Comparison of ENCODE assay signal across 21 cellular contexts in the genomic region with DNA sequence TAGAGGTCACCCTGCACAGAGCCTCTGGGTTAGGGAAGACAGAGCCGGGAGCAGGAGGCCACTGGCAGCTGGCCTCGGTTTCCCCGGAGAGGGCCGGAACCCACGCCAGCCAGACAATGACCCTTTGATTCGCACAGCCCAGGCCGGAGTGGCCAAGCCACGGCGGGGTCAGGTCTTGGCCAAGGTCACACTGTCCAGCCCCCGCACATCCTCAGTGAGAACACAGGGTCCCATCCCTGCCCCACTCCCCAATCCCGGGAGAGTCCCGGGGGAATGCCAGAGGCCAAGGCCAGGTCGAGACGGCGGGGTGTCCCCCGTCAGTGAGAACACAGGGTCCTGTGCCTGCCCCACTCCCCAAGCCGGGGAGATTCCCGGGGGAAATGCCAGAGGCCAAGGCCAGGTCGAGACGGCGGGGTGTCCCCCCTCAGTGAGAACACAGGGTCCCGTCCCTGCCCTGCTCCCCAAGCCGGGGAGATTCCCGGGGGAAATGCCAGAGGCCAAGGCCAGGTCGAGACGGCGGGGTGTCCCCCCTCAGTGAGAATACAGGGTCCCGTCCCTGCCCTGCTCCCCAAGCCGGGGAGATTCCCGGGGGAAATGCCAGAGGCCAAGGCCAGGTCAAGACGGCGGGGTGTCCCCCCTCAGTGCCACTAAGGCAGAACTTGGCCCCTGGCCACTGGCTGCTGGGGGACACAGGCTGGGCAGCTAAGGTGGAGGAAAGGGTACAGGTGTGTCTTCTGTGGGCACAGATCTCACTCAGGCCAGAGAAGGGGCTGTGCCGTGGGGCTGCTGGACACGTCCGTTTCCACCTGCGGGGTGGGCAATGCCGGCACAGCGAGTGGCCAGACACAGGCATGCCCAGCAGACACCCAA. TPM values are rescaled to one million over a fixed set of nuclear protein-coding genes. Genes with fewer than 3 reads are reported as not detected.
DNase-seq lines count a peak whose midpoint lies in the region; ATAC-seq, FAIRE-seq and TF ChIP-seq lines count a peak whose summit lies in the region.
"Had no signal": no experiment of that assay in that cellular context is flagged by ENCODE, and none has a peak within 500 bp of the region (broad histone marks: within the 10 kb centered on the region; RNA-seq: fewer than 3 reads in every experiment).

No MANE protein-coding gene starts in this region.

- BruUV-seq in GM12878 (replicated peaks; lab: Mats Ljungman, UMichigan) = no TSS peak

- no peak overlapping the region for H3K4me2 ChIP-seq in GM12878 (ENCODE audit: control insufficient read depth, insufficient read depth)
- H3K4me2 ChIP-seq in osteoblast (ENCODE audit: insufficient read depth, low read length) = no peak overlapping the region

- H3K4me3 ChIP-seq in GM12878 (no peak overlapping the region), right atrium auricular region (no peak overlapping the region), osteoblast (ENCODE audit: insufficient read depth, low read length) (no peak overlapping the region), small intestine (ENCODE audit: low read depth in 1 of 2, low read length in 2 of 2) (no peak overlapping the region)
- no peak overlapping the region for H3K4me3 ChIP-seq in effector memory CD4-positive, alpha-beta T cell (ENCODE audit: insufficient read depth, low read depth, low read length, poor library complexity, severe bottlenecking)
- H3K4me3 ChIP-seq: lower lobe of right lung had no signal

- no peak for TF ChIP-seq CTCF in GM12878 (IDR thresholded peaks at IDR 0.05 in 2 of 3, conservative IDR thresholded peaks at IDR 0.05 in 1 of 3; ENCODE audit: control insufficient read depth in 2 of 3, extremely low read depth in 1 of 3, insufficient read depth in 1 of 3, low read depth in 3 of 3, low read length in 3 of 3)
- no peak for TF ChIP-seq CTCF in right atrium auricular region (IDR thresholded peaks at IDR 0.05)
- TF ChIP-seq CTCF in osteoblast (IDR thresholded peaks at IDR 0.05; ENCODE audit: extremely low read depth, low read depth, low read length) = no peak

- no peak overlapping the region for H2AFZ ChIP-seq in GM12878 (ENCODE audit: control insufficient read depth, low read depth, low read length)
- H2AFZ ChIP-seq in osteoblast (ENCODE audit: low read length) = no peak overlapping the region

- H3K4me1 ChIP-seq in GM12878 (ENCODE audit: control insufficient read depth, insufficient read depth, low read length) (peaks cover 22% of the 10 kb centered on the region), right atrium auricular region (peaks cover 0 to 53% of the 10 kb centered on the region in 2 donors), osteoblast (ENCODE audit: insufficient read depth, low read length) (peaks cover 11% of the 10 kb centered on the region), small intestine (ENCODE audit: control insufficient read depth in 2 of 2, insufficient read depth in 1 of 2, low read depth in 1 of 2, low read length in 1 of 2) (peaks cover 0 to 3% of the 10 kb centered on the region in 2 donors)
- H3K4me1 ChIP-seq in effector memory CD4-positive, alpha-beta T cell (ENCODE audit: control insufficient read depth, insufficient read depth, low read length, poor library complexity, severe bottlenecking) = peaks cover 4% of the 10 kb centered on the region

- POLR2A ChIA-PET in GM12878 (lab: Charles Lee) = interaction anchor here (0.5 kb wide), 1 partner anchor 209 kb away, joined by 3 read pairs; no protein-coding TSS in a partner anchor

- no peak; a peak in 1 of 4 replicates for TF ChIP-seq EP300 in GM12878 (IDR thresholded peaks at IDR 0.05; ENCODE audit: borderline replicate concordance in 1 of 2, control insufficient read depth in 1 of 2, low read depth in 2 of 2, low read length in 2 of 2)

- intact Hi-C loops in GM12878 (cut with micrococcal nuclease; ENCODE audit: unreplicated experiment) = no loop called here

- H4K20me1 ChIP-seq in GM12878 (ENCODE audit: control insufficient read depth, insufficient read depth) = no peaks in the 10 kb centered on the region; the same call in 1 of the 2 replicates
- peaks cover 12% of the 10 kb centered on the region for H4K20me1 ChIP-seq in osteoblast (ENCODE audit: insufficient read depth, low read length)

- ATAC-seq in GM12878 (peak; percentile 51), HG03460 (IDR thresholded peaks at IDR 0.05; ENCODE audit: unreplicated experiment) (no peak)
- ATAC-seq: activated naive CD8-positive, alpha-beta T cell treated with anti-CD3 and anti-CD28 coated beads, Interleukin-2, amount 50 U/mL, for 24 hours; lower lobe of right lung had no signal

- H3K36me3 ChIP-seq in GM12878 (ENCODE audit: control insufficient read depth in 2 of 2, insufficient read depth in 2 of 2, low read length in 1 of 2) (no peaks in the 10 kb centered on the region), right atrium auricular region (peaks cover 5% of the 10 kb centered on the region), osteoblast (ENCODE audit: insufficient read depth, low read length) (no peaks in the 10 kb centered on the region), small intestine (ENCODE audit: control insufficient read depth in 2 of 2, insufficient read depth in 2 of 2, low read length in 2 of 2) (no peaks in the 10 kb centered on the region)
- no peaks in the 10 kb centered on the region for H3K36me3 ChIP-seq in effector memory CD4-positive, alpha-beta T cell (ENCODE audit: control insufficient read depth, insufficient read depth, low read length)
- H3K36me3 ChIP-seq: lower lobe of right lung had no signal

- no peaks in the 10 kb centered on the region for H3K9me3 ChIP-seq in GM12878 (replicated peaks; ENCODE audit: control insufficient read depth, insufficient read depth, low read length)
- no peaks in the 10 kb centered on the region for H3K9me3 ChIP-seq in right atrium auricular region
- no peaks in the 10 kb centered on the region for H3K9me3 ChIP-seq in osteoblast (ENCODE audit: low read depth, low read length)
- H3K9me3 ChIP-seq in small intestine (ENCODE audit: control insufficient read depth, low read depth) = no peaks in the 10 kb centered on the region
- H3K9me3 ChIP-seq in effector memory CD4-positive, alpha-beta T cell (ENCODE audit: control insufficient read depth, low read length) = no peaks in the 10 kb centered on the region
- H3K9me3 ChIP-seq: lower lobe of right lung had no signal

- RAD21 ChIA-PET in GM12878 (lab: Charles Lee; ENCODE audit: unreplicated experiment) = interaction anchor here (0.6 to 1.3 kb wide), 2 partner anchors 9 to 60 kb away, joined by 3 read pairs; no protein-coding TSS in a partner anchor

- no peak overlapping the region for H3K27ac ChIP-seq in GM12878 (ENCODE audit: control insufficient read depth, insufficient read depth)
- H3K27ac ChIP-seq in right atrium auricular region = peak overlapping the region; percentile 91 to 100
- H3K27ac ChIP-seq in osteoblast (ENCODE audit: low read depth, low read length) = no peak overlapping the region
- no peak overlapping the region for H3K27ac ChIP-seq in small intestine (ENCODE audit: low read depth in 1 of 2, low read length in 1 of 2)
- no peak overlapping the region for H3K27ac ChIP-seq in effector memory CD4-positive, alpha-beta T cell (ENCODE audit: insufficient read depth, low read length, poor library complexity, severe bottlenecking)
- H3K27ac ChIP-seq: lower lobe of right lung had no signal

- no peak for FAIRE-seq in GM12878 (lab: Jason Lieb, UNC)
- FAIRE-seq in RCC 7860 (lab: Jason Lieb, UNC) = no peak
- no peak for FAIRE-seq in small intestine (lab: Jason Lieb, UNC)
- FAIRE-seq: bronchial epithelial cell, GM18507 had no signal

- in situ Hi-C loops in GM12878 (cut with MboI) = no loop called here

- SMC1A ChIA-PET in GM12878 (lab: Charles Lee; ENCODE audit: uncharacterized antibody, unreplicated experiment) = interaction anchor here (0.8 kb wide), 1 partner anchor 11 kb away, joined by 3 read pairs; a partner anchor contains a TSS

- no peaks in the 10 kb centered on the region for H3K27me3 ChIP-seq in GM12878 (replicated peaks in 1 of 2; ENCODE audit: control insufficient read depth in 2 of 2, insufficient read depth in 2 of 2, low read length in 1 of 2)
- H3K27me3 ChIP-seq in right atrium auricular region = no peaks in the 10 kb centered on the region
- H3K27me3 ChIP-seq in osteoblast (ENCODE audit: insufficient read depth, low read length) = no peaks in the 10 kb centered on the region
- peaks cover 0 to 9% of the 10 kb centered on the region in 2 donors for H3K27me3 ChIP-seq in small intestine (ENCODE audit: control insufficient read depth in 2 of 2, insufficient read depth in 2 of 2, low read length in 2 of 2)
- peaks cover 12% of the 10 kb centered on the region for H3K27me3 ChIP-seq in effector memory CD4-positive, alpha-beta T cell (replicated peaks; ENCODE audit: control insufficient read depth, insufficient read depth, low read length, poor library complexity, severe bottlenecking)

- WGBS in GM12878 (ENCODE audit: insufficient coverage, insufficient replicate concordance, low lambda C conversion rate, missing lambda C conversion rate) = 25% methylated on average over 38 of the region's 38 CpGs
- WGBS in small intestine, 3 donors = 52 to 69% (median 59%) methylated on average over 35 to 38 of the region's 38 CpGs

- TF ChIP-seq RAD21 in GM12878 (IDR thresholded peaks at IDR 0.05; ENCODE audit: insufficient read depth, low read depth, low read length) = no peak

- no peaks in the 10 kb centered on the region for H3K79me2 ChIP-seq in GM12878 (ENCODE audit: control insufficient read depth, insufficient read depth, low read length)
- peaks cover 8% of the 10 kb centered on the region for H3K79me2 ChIP-seq in osteoblast (ENCODE audit: insufficient read depth, low read length)

- no peak for DNase-seq in GM12878 (ENCODE audit: low read depth, low spot score)
- no peak for DNase-seq in right atrium auricular region (ENCODE audit: low spot score)
- DNase-seq in osteoblast (ENCODE audit: insufficient read length, low spot score, missing footprints) = peak; percentile 90
- DNase-seq in RCC 7860 (ENCODE audit: low spot score) = no peak
- no peak for DNase-seq in small intestine
- no peak for DNase-seq in effector memory CD4-positive, alpha-beta T cell
- DNase-seq: activated CD4-positive, alpha-beta T cell treated with anti-CD3 and anti-CD28 coated beads for 48 hours; activated naive CD8-positive, alpha-beta T cell treated with anti-CD3 and anti-CD28 coated beads, Interleukin-2, amount 50 U/mL, for 24 hours; AML-193; dermis blood vessel endothelial cell; DND-41; lower lobe of right lung; NCI-H1048; NCI-H2081 treated with DMSO at 0.1 percent for 48 hours had no signal

- no peak for TF ChIP-seq POLR2A in GM12878 (IDR thresholded peaks at IDR 0.05; ENCODE audit: low read depth, low read length)

- no peak overlapping the region for H3K9ac ChIP-seq in GM12878 (ENCODE audit: control insufficient read depth, insufficient read depth, low read length)

- CTCF ChIA-PET in GM12878 (lab: Yijun Ruan, JAX) = no interaction called here

RNA-seq across cellular contexts. Expression of a gene that starts 1.7 kb away (rescaled TPM):
- total RNA-seq in GM12878 (2013; cell fraction: nucleolus; rRNA removed) = 67.2 and 78.8 TPM in 2 replicates
- total RNA-seq in GM12878 (2014; rRNA removed) = 10.2 and 10.3 TPM in 2 replicates
- 4.3 and 4.5 TPM in 2 replicates for total RNA-seq in GM12878 (2014; rRNA removed; fragmentation: Illumina TruSeq; extraction: Trizol)
- total RNA-seq in GM12878 (2021) = 10.9 and 12.0 TPM in 2 replicates
- polyA plus RNA-seq in GM12878 (2011; ENCODE audit: low read depth) = 9.1 TPM
- 8.4 and 13.5 TPM in 2 replicates for polyA plus RNA-seq in GM12878 (2011; rRNA removed)
- polyA plus RNA-seq in GM12878 (2011; cell fraction: cytosol; rRNA removed) = 22.5 and 39.1 TPM in 2 replicates
- polyA plus RNA-seq in GM12878 (2011; cell fraction: nucleus; rRNA removed) = 115 TPM in 2 replicates
- 9.7 and 30.0 TPM in 2 replicates for polyA plus RNA-seq in GM12878 (2012)
- polyA plus RNA-seq in GM12878 (2014; fragmentation: Illumina TruSeq; extraction: Trizol) = 2.4 and 2.7 TPM in 2 replicates
- under 1 TPM; 0.42 to 0.79 TPM for polyA plus RNA-seq in GM12878 (2014; fragmentation: Nextera tagmentation; extraction: Ambion mirVana)
- polyA plus RNA-seq in GM12878 (2014; rRNA removed) = 10.5 and 12.5 TPM in 2 replicates
- polyA plus RNA-seq in GM12878 (2016; fragmentation: Nextera tagmentation; extraction: Ambion mirVana) = 1 to 10 TPM; 2.4 TPM
- polyA minus RNA-seq in GM12878 (2011; rRNA and poly(A)+ RNA removed) = 7.3 and 13.2 TPM in 2 replicates
- 11.7 and 12.8 TPM in 2 replicates for polyA minus RNA-seq in GM12878 (2011; cell fraction: cytosol; rRNA and poly(A)+ RNA removed)
- 5.9 and 12.5 TPM in 2 replicates for polyA minus RNA-seq in GM12878 (2011; cell fraction: nucleus; rRNA and poly(A)+ RNA removed)
- 100 to 1,000 TPM in 1 of 2 donors, 10 to 100 TPM in 1; 64.4 to 437 TPM for total RNA-seq in right atrium auricular region
- total RNA-seq in osteoblast = 32.7 and 52.1 TPM in 2 replicates
- 10 to 100 TPM in 1 of 3 donors, 1 to 10 TPM in 2; 4.0 to 30.0 (median 5.4) TPM for polyA plus RNA-seq in small intestine

RNA-seq across cellular contexts. Expression of a gene that starts 11.5 kb away (rescaled TPM):
- total RNA-seq in GM12878 (2013; cell fraction: nucleolus; rRNA removed) = 45.4 and 54.1 TPM in 2 replicates
- 81.3 and 100 TPM in 2 replicates for total RNA-seq in GM12878 (2014; rRNA removed)
- 13.5 and 19.2 TPM in 2 replicates for total RNA-seq in GM12878 (2014; rRNA removed; fragmentation: Illumina TruSeq; extraction: Trizol)
- total RNA-seq in GM12878 (2021) = 78.3 and 90.2 TPM in 2 replicates
- 7.8 TPM for polyA plus RNA-seq in GM12878 (2011; ENCODE audit: low read depth)
- 4.5 and 8.9 TPM in 2 replicates for polyA plus RNA-seq in GM12878 (2011; rRNA removed)
- 22.0 and 33.7 TPM in 2 replicates for polyA plus RNA-seq in GM12878 (2011; cell fraction: cytosol; rRNA removed)
- 59.1 and 84.4 TPM in 2 replicates for polyA plus RNA-seq in GM12878 (2011; cell fraction: nucleus; rRNA removed)
- polyA plus RNA-seq in GM12878 (2012) = 46.6 and 57.2 TPM in 2 replicates
- 0.90 and 5.2 TPM in 2 replicates for polyA plus RNA-seq in GM12878 (2014; fragmentation: Illumina TruSeq; extraction: Trizol)
- under 1 TPM; 0.45 to 0.73 TPM for polyA plus RNA-seq in GM12878 (2014; fragmentation: Nextera tagmentation; extraction: Ambion mirVana)
- polyA plus RNA-seq in GM12878 (2014; rRNA removed) = 84.2 and 98.4 TPM in 2 replicates
- 10 to 100 TPM; 81.9 to 85.7 TPM for polyA plus RNA-seq in GM12878 (2016; fragmentation: Nextera tagmentation; extraction: Ambion mirVana)
- 6.1 and 15.7 TPM in 2 replicates for polyA minus RNA-seq in GM12878 (2011; rRNA and poly(A)+ RNA removed)
- polyA minus RNA-seq in GM12878 (2011; cell fraction: cytosol; rRNA and poly(A)+ RNA removed) = 15.3 and 15.5 TPM in 2 replicates
- polyA minus RNA-seq in GM12878 (2011; cell fraction: nucleus; rRNA and poly(A)+ RNA removed) = 20.7 and 35.5 TPM in 2 replicates
- total RNA-seq in right atrium auricular region = 10 to 100 TPM; 53.3 to 68.5 TPM
- total RNA-seq in osteoblast = 29.8 and 38.7 TPM in 2 replicates
- polyA plus RNA-seq in small intestine = 10 to 100 TPM; 54.4 to 60.2 (median 56.5) TPM

RNA-seq across cellular contexts. Expression of a gene that starts 20.7 kb away (rescaled TPM):
- not detected in 2 replicates for total RNA-seq in GM12878 (2013; cell fraction: nucleolus; rRNA removed)
- total RNA-seq in GM12878 (2014; rRNA removed) (not detected in 2 replicates), GM12878 (2014; rRNA removed; fragmentation: Illumina TruSeq; extraction: Trizol) (not detected in 2 replicates), GM12878 (2021) (not detected in 2 replicates), right atrium auricular region (not detected), osteoblast (not detected in 2 replicates)
- not detected for polyA plus RNA-seq in GM12878 (2011; ENCODE audit: low read depth)
- polyA plus RNA-seq in GM12878 (2011; rRNA removed) (not detected in 2 replicates), GM12878 (2014; fragmentation: Illumina TruSeq; extraction: Trizol) (not detected in 2 replicates), GM12878 (2014; fragmentation: Nextera tagmentation; extraction: Ambion mirVana) (not detected), GM12878 (2014; rRNA removed) (not detected in 2 replicates), GM12878 (2016; fragmentation: Nextera tagmentation; extraction: Ambion mirVana) (not detected), small intestine (not detected)
- polyA plus RNA-seq in GM12878 (2011; cell fraction: cytosol; rRNA removed) = 0.04 TPM in 1 of 2 replicates, not detected in the other
- not detected in 2 replicates for polyA plus RNA-seq in GM12878 (2011; cell fraction: nucleus; rRNA removed)
- not detected in 2 replicates for polyA plus RNA-seq in GM12878 (2012)
- not detected in 2 replicates for polyA minus RNA-seq in GM12878 (2011; rRNA and poly(A)+ RNA removed)
- not detected in 2 replicates for polyA minus RNA-seq in GM12878 (2011; cell fraction: cytosol; rRNA and poly(A)+ RNA removed)
- polyA minus RNA-seq in GM12878 (2011; cell fraction: nucleus; rRNA and poly(A)+ RNA removed) = not detected in 2 replicates
- total RNA-seq: activated T-helper 2 cell treated with anti-CD3 and anti-CD28 coated beads, Interferon-gamma antibody, Interleukin-2, Interleukin-4, amounts not matched to agents 10 μg/mL and 5 μg/mL and 100 μg/mL, durations not matched to agents 14 hours and 24 hours and 36 hours; bronchial epithelial cell; dermis blood vessel endothelial cell; epithelial cell of proximal tubule; lower lobe of right lung; NCI-H460; temporal lobe had no signal

RNA-seq across cellular contexts. Expression of a gene that starts 34.2 kb away (rescaled TPM):
- 1.4 and 6.2 TPM in 2 replicates for total RNA-seq in GM12878 (2013; cell fraction: nucleolus; rRNA removed)
- total RNA-seq in GM12878 (2014; rRNA removed) = 0.38 and 0.62 TPM in 2 replicates
- total RNA-seq in GM12878 (2014; rRNA removed; fragmentation: Illumina TruSeq; extraction: Trizol) = 0.14 and 0.18 TPM in 2 replicates
- total RNA-seq in GM12878 (2021) = 0.37 and 0.95 TPM in 2 replicates
- polyA plus RNA-seq in GM12878 (2011; ENCODE audit: low read depth) = 0.72 TPM
- 0.24 and 0.60 TPM in 2 replicates for polyA plus RNA-seq in GM12878 (2011; rRNA removed)
- polyA plus RNA-seq in GM12878 (2011; cell fraction: cytosol; rRNA removed) = 0.88 and 1.2 TPM in 2 replicates
- 2.0 and 2.4 TPM in 2 replicates for polyA plus RNA-seq in GM12878 (2011; cell fraction: nucleus; rRNA removed)
- polyA plus RNA-seq in GM12878 (2012) = 0.53 and 0.58 TPM in 2 replicates
- polyA plus RNA-seq in GM12878 (2014; fragmentation: Illumina TruSeq; extraction: Trizol) = 0.13 TPM in 1 of 2 replicates, not detected in the other
- not detected for polyA plus RNA-seq in GM12878 (2014; fragmentation: Nextera tagmentation; extraction: Ambion mirVana)
- 0.16 and 0.28 TPM in 2 replicates for polyA plus RNA-seq in GM12878 (2014; rRNA removed)
- polyA plus RNA-seq in GM12878 (2016; fragmentation: Nextera tagmentation; extraction: Ambion mirVana) = under 1 TPM; 0.09 to 0.16 TPM
- polyA minus RNA-seq in GM12878 (2011; rRNA and poly(A)+ RNA removed) = 0.44 and 0.52 TPM in 2 replicates
- polyA minus RNA-seq in GM12878 (2011; cell fraction: cytosol; rRNA and poly(A)+ RNA removed) = 0.67 and 1.0 TPM in 2 replicates
- polyA minus RNA-seq in GM12878 (2011; cell fraction: nucleus; rRNA and poly(A)+ RNA removed) = 0.60 and 0.67 TPM in 2 replicates
- total RNA-seq in right atrium auricular region = 10 to 100 TPM; 28.7 to 64.9 TPM
- 9.7 and 10.5 TPM in 2 replicates for total RNA-seq in osteoblast
- polyA plus RNA-seq in small intestine = 10 to 100 TPM; 17.9 to 37.6 (median 32.6) TPM
- total RNA-seq: activated T-helper 2 cell treated with anti-CD3 and anti-CD28 coated beads, Interferon-gamma antibody, Interleukin-2, Interleukin-4, amounts not matched to agents 10 μg/mL and 5 μg/mL and 100 μg/mL, durations not matched to agents 14 hours and 24 hours and 36 hours had no signal

RNA-seq across cellular contexts. Expression of a gene that starts 34.8 kb away (rescaled TPM):
- total RNA-seq in GM12878 (2013; cell fraction: nucleolus; rRNA removed) = not detected in 2 replicates
- total RNA-seq in GM12878 (2014; rRNA removed) (not detected in 2 replicates), GM12878 (2014; rRNA removed; fragmentation: Illumina TruSeq; extraction: Trizol) (not detected in 2 replicates), GM12878 (2021) (not detected in 2 replicates), right atrium auricular region (under 1 TPM; 0.35 to 0.37 TPM), osteoblast (not detected in 2 replicates)
- not detected for polyA plus RNA-seq in GM12878 (2011; ENCODE audit: low read depth)
- polyA plus RNA-seq in GM12878 (2011; rRNA removed) (not detected in 2 replicates), GM12878 (2014; fragmentation: Illumina TruSeq; extraction: Trizol) (not detected in 2 replicates), GM12878 (2014; fragmentation: Nextera tagmentation; extraction: Ambion mirVana) (not detected), GM12878 (2014; rRNA removed) (0.05 and 0.13 TPM in 2 replicates), GM12878 (2016; fragmentation: Nextera tagmentation; extraction: Ambion mirVana) (not detected), small intestine (under 1 TPM in 1 of 3 donors, not detected in 2; 0.30 TPM)
- 0.03 TPM in 1 of 2 replicates, not detected in the other for polyA plus RNA-seq in GM12878 (2011; cell fraction: cytosol; rRNA removed)
- not detected in 2 replicates for polyA plus RNA-seq in GM12878 (2011; cell fraction: nucleus; rRNA removed)
- 0.24 TPM in 1 of 2 replicates, not detected in the other for polyA plus RNA-seq in GM12878 (2012)
- not detected in 2 replicates for polyA minus RNA-seq in GM12878 (2011; rRNA and poly(A)+ RNA removed)
- not detected in 2 replicates for polyA minus RNA-seq in GM12878 (2011; cell fraction: cytosol; rRNA and poly(A)+ RNA removed)
- polyA minus RNA-seq in GM12878 (2011; cell fraction: nucleus; rRNA and poly(A)+ RNA removed) = not detected in 2 replicates
- total RNA-seq: activated T-helper 2 cell treated with anti-CD3 and anti-CD28 coated beads, Interferon-gamma antibody, Interleukin-2, Interleukin-4, amounts not matched to agents 10 μg/mL and 5 μg/mL and 100 μg/mL, durations not matched to agents 14 hours and 24 hours and 36 hours; bronchial epithelial cell; dermis blood vessel endothelial cell; epithelial cell of proximal tubule; NCI-H460 had no signal

Comparison
In these comparisons a context has a peak if more than half of its experiments do, and no peak if none do; other contexts are left out.
1. H3K27ac ChIP-seq: peak in right atrium auricular region (2 of 2); none in GM12878 (single experiment), osteoblast (single experiment), small intestine (0 of 2) and effector memory CD4-positive, alpha-beta T cell (single experiment).